ENCODE assay signal across 8 cellular contexts in the genomic region with DNA sequence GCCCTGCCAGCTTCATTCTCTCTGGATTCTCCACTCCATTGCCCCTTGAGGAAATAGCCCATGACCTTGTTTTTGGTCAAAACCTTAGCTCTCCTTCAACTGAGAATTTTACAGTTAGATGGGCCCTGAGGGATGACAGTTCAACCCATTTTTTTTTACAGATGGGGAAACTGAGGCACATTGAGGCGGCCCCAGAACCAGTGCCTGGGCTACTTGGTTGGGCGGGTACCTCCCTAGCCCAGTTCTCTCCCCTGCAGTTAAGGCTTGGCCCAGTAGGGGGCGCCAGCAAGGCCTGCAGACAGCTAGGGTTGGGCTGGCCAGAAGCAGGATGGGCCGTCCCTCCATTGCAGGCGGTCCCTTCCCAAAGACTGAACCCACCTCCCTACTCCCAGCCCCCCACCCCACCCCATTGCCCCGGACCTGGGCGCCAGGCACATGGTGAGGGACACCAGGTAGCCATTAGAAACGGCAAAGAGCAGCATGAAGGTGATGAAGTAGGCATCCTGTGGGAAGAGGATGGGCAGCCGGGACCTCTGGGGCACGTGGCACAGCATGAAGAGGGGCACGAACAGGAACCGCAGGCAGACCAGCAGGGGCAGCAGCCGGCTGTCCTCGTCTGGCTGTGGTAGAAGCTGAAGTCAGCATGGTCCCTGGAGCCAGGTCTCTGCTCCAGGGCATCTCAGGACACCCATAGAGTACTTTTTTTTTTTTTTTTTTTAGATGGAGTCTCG.
DNase-seq lines count a peak whose midpoint lies in the region; ATAC-seq lines count a peak whose summit lies in the region.

No MANE protein-coding gene starts in this region.

- peaks cover 19% of the 10 kb centered on the region for H3K4me1 ChIP-seq in NT2/D1 (ENCODE audit: insufficient read depth, insufficient read length)

- H3K36me3 ChIP-seq in NT2/D1 (ENCODE audit: insufficient read depth, insufficient read length, low read length): peaks cover 71% of the 10 kb centered on the region

- H3K27me3 ChIP-seq in NT2/D1 (ENCODE audit: insufficient read depth, insufficient read length): no peaks in the 10 kb centered on the region

- H3K9ac ChIP-seq in NT2/D1 (ENCODE audit: insufficient read length, low read depth): no peak overlapping the region

- H3K4me3 ChIP-seq in NT2/D1 (ENCODE audit: insufficient read length, low read depth): no peak overlapping the region

- DNase-seq in NCI-H1092 (lab: John Stamatoyannopoulos, UW) (peak; percentile 18), NCI-H1092 treated with DMSO at 0.1 percent for 48 hours (lab: John Stamatoyannopoulos, UW) (no peak), NT2/D1 (ENCODE audit: low read depth, low spot score) (peak; percentile 71), germinal center (ENCODE audit: low spot score) (peak; percentile 72)
- DNase-seq in activated T-cell treated with anti-CD3 and anti-CD28 coated beads, Interleukin-2, amount 50 U/mL, for 48 hours: peak; percentile 91 to 92
- peak; percentile 26 to 74 for DNase-seq in stimulated activated CD4-positive, alpha-beta T cell treated with anti-CD3 and anti-CD28 coated beads, Interleukin-1b, Interleukin-23, amount 100 ng/mL, for 1 hour (ENCODE audit: low read depth in 2 of 2)

- no peaks in the 10 kb centered on the region for H3K9me3 ChIP-seq in NT2/D1 (ENCODE audit: insufficient read depth, low read length)

- ATAC-seq in GM18873 (IDR thresholded peaks at IDR 0.05; ENCODE audit: low FRiP score, unreplicated experiment): no peak
- ATAC-seq in HG02759 (IDR thresholded peaks at IDR 0.05; ENCODE audit: unreplicated experiment): no peak
